Comparison of ENCODE assay signal across 17 cellular contexts in the genomic region with DNA sequence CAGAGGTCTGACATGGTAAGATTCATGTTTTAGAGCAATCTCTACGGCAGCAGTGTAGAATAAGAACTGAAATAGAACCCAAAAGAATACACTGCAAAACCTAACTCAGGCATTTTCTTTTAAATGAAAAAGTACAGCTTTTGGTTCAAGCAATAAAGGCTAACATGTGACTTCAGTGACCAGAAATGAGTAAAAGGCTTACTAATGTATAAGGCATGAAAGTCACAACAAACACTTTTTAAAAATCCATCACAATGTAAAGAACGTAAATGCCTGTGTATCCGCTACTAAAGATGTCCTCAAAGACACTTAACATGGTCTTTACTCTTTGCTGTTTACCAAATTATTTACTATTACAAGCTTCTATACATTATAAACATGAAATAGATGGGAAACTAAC. TPM values are rescaled to one million over a fixed set of nuclear protein-coding genes. Genes with fewer than 3 reads are reported as not detected.
A peak's percentile ranks its signal among the peaks of the same experiment; 100 is the strongest.
DNase-seq lines count a peak whose midpoint lies in the region; ATAC-seq and TF ChIP-seq lines count a peak whose summit lies in the region.
"Had no signal": no experiment of that assay in that cellular context is flagged by ENCODE, and none has a peak within 500 bp of the region (broad histone marks: within the 10 kb centered on the region; RNA-seq: fewer than 3 reads in every experiment).

No MANE protein-coding gene starts in this region.

- H4K91ac ChIP-seq in IMR-90 (ENCODE audit: insufficient read depth, low read depth, low read length): peak overlapping the region; percentile 77; the same call in 1 of the 2 replicates
- H4K91ac ChIP-seq in mesenchymal stem cell (ENCODE audit: low read length): no peak overlapping the region

- H3K36me3 ChIP-seq in IMR-90 (ENCODE audit: control insufficient read depth, insufficient read depth, low read length): peaks cover 29% of the 10 kb centered on the region
- H3K36me3 ChIP-seq in mesenchymal stem cell (ENCODE audit: control insufficient read depth in 1 of 2, insufficient read depth in 2 of 2, low read depth in 1 of 2, low read length in 2 of 2): peaks cover 9 to 91% of the 10 kb centered on the region in 2 experiments
- peaks cover 0 to 34% (median 11%) of the 10 kb centered on the region in 3 experiments for H3K36me3 ChIP-seq in naive thymus-derived CD4-positive, alpha-beta T cell (ENCODE audit: control insufficient read depth in 2 of 3, insufficient read depth in 3 of 3, low read length in 3 of 3)

- H2BK15ac ChIP-seq in IMR-90 (ENCODE audit: low read depth, low read length) (peak overlapping the region; percentile 79; the same call in 2 of the 3 replicates), mesenchymal stem cell (ENCODE audit: low read depth, poor library complexity, severe bottlenecking) (no peak overlapping the region)

- H3K4ac ChIP-seq in IMR-90 (ENCODE audit: low read depth, low read length) (peak overlapping the region; percentile 93), mesenchymal stem cell (ENCODE audit: low read depth in 1 of 2, low read length in 2 of 2) (no peak overlapping the region)

- H2BK20ac ChIP-seq in IMR-90 (ENCODE audit: low read depth, low read length): peak overlapping the region; percentile 92; the same call in 1 of the 2 replicates

- BruUV-seq in IMR-90 (replicated peaks; lab: Mats Ljungman, UMichigan): no TSS peak

- H2AK5ac ChIP-seq in IMR-90 (ENCODE audit: low read depth, low read length): peak overlapping the region; percentile 90
- H2AK5ac ChIP-seq in mesenchymal stem cell (ENCODE audit: low read length, severe bottlenecking): no peak overlapping the region

- H2AFZ ChIP-seq in IMR-90 (replicated peaks; ENCODE audit: low read length, poor library complexity): no peak overlapping the region
- no peak overlapping the region for H2AFZ ChIP-seq in mesenchymal stem cell (ENCODE audit: low read depth, low read length)
- H2AFZ ChIP-seq: GM23338 had no signal

- no peak for TF ChIP-seq CTCF in IMR-90 (conservative IDR thresholded peaks at IDR 0.05; ENCODE audit: low read depth, low read length)
- no peak for TF ChIP-seq CTCF in dorsolateral prefrontal cortex (IDR thresholded peaks at IDR 0.05 in 54 of 56, conservative IDR thresholded peaks at IDR 0.05 in 2 of 56; ENCODE audit: low read depth in 1 of 56, partially characterized antibody in 56 of 56)

- TF ChIP-seq POLR2A in IMR-90 (IDR thresholded peaks at IDR 0.05; ENCODE audit: low read depth, low read length): no peak

- peak overlapping the region; percentile 78; the same call in 1 of the 2 replicates for H3K27ac ChIP-seq in IMR-90 (ENCODE audit: insufficient read depth, low read length)
- H3K27ac ChIP-seq in mesenchymal stem cell (ENCODE audit: low read length, poor library complexity, severe bottlenecking): no peak overlapping the region
- no peak overlapping the region for H3K27ac ChIP-seq in substantia nigra (ENCODE audit: low read depth, low read length, poor library complexity, severe bottlenecking)
- H3K27ac ChIP-seq in dorsolateral prefrontal cortex: no peak overlapping the region
- H3K27ac ChIP-seq in naive thymus-derived CD4-positive, alpha-beta T cell (ENCODE audit: low read depth, low read length): no peak overlapping the region
- H3K27ac ChIP-seq: BLaER1 had no signal

- H3K18ac ChIP-seq in IMR-90 (ENCODE audit: low read depth, low read length): peak overlapping the region; percentile 94; the same call in 1 of the 2 replicates
- no peak overlapping the region for H3K18ac ChIP-seq in mesenchymal stem cell (ENCODE audit: low read depth in 1 of 2, low read length in 2 of 2)

- TF ChIP-seq RAD21 in IMR-90 (IDR thresholded peaks at IDR 0.05; ENCODE audit: low read length): no peak

- in situ Hi-C loops in IMR-90 (cut with MboI; ENCODE audit: low sequenced_read_pairs): no loop called here

- peaks cover 12 to 35% of the 10 kb centered on the region in 2 experiments for H3K79me1 ChIP-seq in IMR-90 (ENCODE audit: low read depth in 1 of 2, low read length in 2 of 2)
- peaks cover 24% of the 10 kb centered on the region for H3K79me1 ChIP-seq in mesenchymal stem cell (replicated peaks; ENCODE audit: low read length, poor library complexity, severe bottlenecking)

- H3K27me3 ChIP-seq in IMR-90 (ENCODE audit: control insufficient read depth, insufficient read depth, low read length) (no peaks in the 10 kb centered on the region), mesenchymal stem cell (ENCODE audit: control insufficient read depth in 1 of 2, insufficient read depth in 1 of 2, low read length in 2 of 2) (no peaks in the 10 kb centered on the region), dorsolateral prefrontal cortex (no peaks in the 10 kb centered on the region)
- no peaks in the 10 kb centered on the region for H3K27me3 ChIP-seq in naive thymus-derived CD4-positive, alpha-beta T cell (ENCODE audit: control insufficient read depth in 2 of 2, insufficient read depth in 2 of 2, low read length in 2 of 2)
- H3K27me3 ChIP-seq: BLaER1 had no signal

- H2BK12ac ChIP-seq in mesenchymal stem cell (ENCODE audit: low read length in 2 of 2): no peak overlapping the region

- H2BK5ac ChIP-seq in IMR-90 (ENCODE audit: low read depth, low read length, poor library complexity, severe bottlenecking) (peak overlapping the region; percentile 95), mesenchymal stem cell (ENCODE audit: low read depth, low read length, poor library complexity, severe bottlenecking) (no peak overlapping the region)

- no peak overlapping the region for H3K27ac Mint-ChIP-seq in naive thymus-derived CD4-positive, alpha-beta T cell
- H3K27ac Mint-ChIP-seq: GM23338 had no signal

- intact Hi-C loops in IMR-90 (cut with micrococcal nuclease): no loop called here
- intact Hi-C loops in dorsolateral prefrontal cortex (cut with DNase I): no loop called here
- intact Hi-C loops in naive thymus-derived CD4-positive, alpha-beta T cell (cut with micrococcal nuclease): no loop called here

- H3K4me3 ChIP-seq in IMR-90 (ENCODE audit: insufficient read depth, low read depth, low read length): no peak overlapping the region
- H3K4me3 ChIP-seq in mesenchymal stem cell (ENCODE audit: insufficient read depth in 1 of 2, low read depth in 1 of 2, low read length in 2 of 2): no peak overlapping the region
- H3K4me3 ChIP-seq in dorsolateral prefrontal cortex: no peak overlapping the region
- H3K4me3 ChIP-seq in naive thymus-derived CD4-positive, alpha-beta T cell (ENCODE audit: low read length): no peak overlapping the region
- H3K4me3 ChIP-seq: BLaER1, GM12878, GM23338 had no signal

- H3K9ac ChIP-seq in IMR-90 (ENCODE audit: low read depth, low read length) (0 out of 2 replicates have a peak overlapping the region, but pooled peaks have one; percentile 1), mesenchymal stem cell (ENCODE audit: low read length) (peak overlapping the region; percentile 2)
- H3K9ac ChIP-seq: BLaER1 had no signal

- peak; percentile 62 for ATAC-seq in IMR-90 (ENCODE audit: low read depth)
- ATAC-seq in naive thymus-derived CD4-positive, alpha-beta T cell: no peak
- ATAC-seq: GM12878, GM23338 had no signal

- H3K4me1 Mint-ChIP-seq in naive thymus-derived CD4-positive, alpha-beta T cell: no peaks in the 10 kb centered on the region
- H3K4me1 Mint-ChIP-seq: GM23338 had no signal

- H3K4me1 ChIP-seq in IMR-90 (ENCODE audit: control insufficient read depth, insufficient read depth, low read length) (peaks cover 12% of the 10 kb centered on the region), mesenchymal stem cell (ENCODE audit: control insufficient read depth, insufficient read depth, low read depth, low read length) (no peaks in the 10 kb centered on the region)
- H3K4me1 ChIP-seq in naive thymus-derived CD4-positive, alpha-beta T cell (ENCODE audit: control insufficient read depth in 2 of 2, insufficient read depth in 2 of 2, low read length in 2 of 2): no peaks in the 10 kb centered on the region
- H3K4me1 ChIP-seq: BLaER1, Caco-2 had no signal

- H3K4me2 ChIP-seq in IMR-90 (ENCODE audit: low read depth, low read length): peak overlapping the region; percentile 62; the same call in 1 of the 2 replicates
- H3K4me2 ChIP-seq in mesenchymal stem cell (ENCODE audit: low read length, poor library complexity, severe bottlenecking): no peak overlapping the region
- H3K4me2 ChIP-seq: BLaER1, GM23338 had no signal

- H2AK9ac ChIP-seq in IMR-90 (replicated peaks; ENCODE audit: low read depth, low read length, poor library complexity): no peak overlapping the region

- peak overlapping the region; percentile 71 for H4K5ac ChIP-seq in IMR-90 (ENCODE audit: low read depth, low read length)

- DNase-seq in EL: peak; percentile 24
- peak; percentile 68 for DNase-seq in IMR-90
- peak; percentile 33 for DNase-seq in dedifferentiated amniotic fluid mesenchymal stem cell (ENCODE audit: extremely low spot score)
- DNase-seq in mesenchymal stem cell: peak; percentile 20
- no peak for DNase-seq in substantia nigra (lab: John Stamatoyannopoulos, UW)
- DNase-seq in dorsolateral prefrontal cortex: no peak
- no peak for DNase-seq in activated CD8-positive, alpha-beta memory T cell treated with anti-CD3 and anti-CD28 coated beads, Interleukin-2, amount 50 U/mL, for 48 hours
- DNase-seq in naive thymus-derived CD4-positive, alpha-beta T cell: no peak
- DNase-seq: 8988T; AML-193; Caco-2; CD8-positive, alpha-beta memory T cell; DND-41; H7 had no signal

- peaks cover 3% of the 10 kb centered on the region for H3K9me1 ChIP-seq in IMR-90 (ENCODE audit: insufficient read depth, low read length)

- H3K23ac ChIP-seq in IMR-90 (ENCODE audit: low read depth, low read length): peak overlapping the region; percentile 90
- H3K23ac ChIP-seq in mesenchymal stem cell (ENCODE audit: low read length in 2 of 2): no peak overlapping the region

- H3K56ac ChIP-seq in IMR-90 (ENCODE audit: extremely low read depth, insufficient read depth, low read length): peak overlapping the region; percentile 59; the same call in 1 of the 2 replicates

- H4K8ac ChIP-seq in IMR-90 (ENCODE audit: low read depth in 2 of 2, low read length in 2 of 2): peak overlapping the region in 1 of 2 experiments; percentile 84; a peak in 2 of 4 replicates
- no peak overlapping the region for H4K8ac ChIP-seq in mesenchymal stem cell (ENCODE audit: low read length)

- H2BK120ac ChIP-seq in IMR-90 (ENCODE audit: low read depth, low read length) (peak overlapping the region; percentile 95), mesenchymal stem cell (ENCODE audit: low read depth, low read length) (no peak overlapping the region)

- H3K4me3 Mint-ChIP-seq in naive thymus-derived CD4-positive, alpha-beta T cell: no peak overlapping the region
- H3K4me3 Mint-ChIP-seq: CD8-positive, alpha-beta memory T cell; GM23338 had no signal

- dilution Hi-C loops in IMR-90 (cut with HindIII; ENCODE audit: low sequenced_read_pairs, unreplicated experiment): no loop called here

- peaks cover 4% of the 10 kb centered on the region; the same call in 1 of the 2 replicates for H4K20me1 ChIP-seq in IMR-90 (ENCODE audit: insufficient read depth, low read length)

- no peaks in the 10 kb centered on the region for H3K27me3 Mint-ChIP-seq in naive thymus-derived CD4-positive, alpha-beta T cell
- H3K27me3 Mint-ChIP-seq: CD8-positive, alpha-beta memory T cell had no signal

- H3K9me3 ChIP-seq in IMR-90 (ENCODE audit: control insufficient read depth, insufficient read depth, low read length) (no peaks in the 10 kb centered on the region), mesenchymal stem cell (ENCODE audit: control insufficient read depth, low read length) (no peaks in the 10 kb centered on the region)
- H3K9me3 ChIP-seq in naive thymus-derived CD4-positive, alpha-beta T cell (ENCODE audit: control insufficient read depth in 2 of 3, low read length in 3 of 3): no peaks in the 10 kb centered on the region
- H3K9me3 ChIP-seq: BLaER1, Caco-2 had no signal

- POLR2A ChIA-PET in IMR-90 (lab: Charles Lee; ENCODE audit: unreplicated experiment): no interaction called here
- POLR2A ChIA-PET in naive thymus-derived CD4-positive, alpha-beta T cell (lab: Charles Lee): no interaction called here

- H3K14ac ChIP-seq in IMR-90 (replicated peaks; ENCODE audit: low read depth, low read length) (peak overlapping the region; percentile 91), mesenchymal stem cell (ENCODE audit: low read length in 2 of 2) (no peak overlapping the region)

- peaks cover 3 to 49% (median 11%) of the 10 kb centered on the region in 5 donors for H3K36me3 Mint-ChIP-seq in naive thymus-derived CD4-positive, alpha-beta T cell

- CTCF ChIA-PET in IMR-90 (lab: Yijun Ruan, JAX): interaction anchor here (0.9 to 1.1 kb wide), 2 partner anchors 16 to 398 kb away, joined by 3 read pairs; no protein-coding TSS in a partner anchor
- CTCF ChIA-PET in naive thymus-derived CD4-positive, alpha-beta T cell (lab: Charles Lee): no interaction called here

- WGBS in IMR-90 (ENCODE audit: extremely low coverage in 2 of 2, insufficient read length in 1 of 2), 2 experiments: no CpG with 5 or more reads among the region's 3 CpGs
- 83% methylated on average over 3 of the region's 3 CpGs for WGBS in mesenchymal stem cell

- no peaks in the 10 kb centered on the region for H3K9me3 Mint-ChIP-seq in naive thymus-derived CD4-positive, alpha-beta T cell
- H3K9me3 Mint-ChIP-seq: CD8-positive, alpha-beta memory T cell; GM23338 had no signal

RNA-seq across cellular contexts. Expression of a gene that starts 16.6 kb away (rescaled TPM):
- total RNA-seq in IMR-90 (2012; rRNA removed) (17.6 and 18.3 TPM in 2 replicates), dorsolateral prefrontal cortex (10 to 100 TPM; 18.3 to 60.7 (median 38.5) TPM)
- polyA plus RNA-seq in IMR-90 (2012; rRNA removed): 6.8 and 10.2 TPM in 2 replicates
- 1.7 and 3.5 TPM in 2 replicates for polyA plus RNA-seq in IMR-90 (2012; cell fraction: cytosol; rRNA removed)
- 6.1 and 34.4 TPM in 2 replicates for polyA plus RNA-seq in IMR-90 (2012; cell fraction: nucleus; rRNA removed; ENCODE audit: low replicate concordance)
- polyA plus RNA-seq in mesenchymal stem cell (2013, experiment 1 of 2): 9.2 TPM
- polyA plus RNA-seq in mesenchymal stem cell (2013, experiment 2 of 2): 9.4 TPM
- total RNA-seq in naive thymus-derived CD4-positive, alpha-beta T cell: 10 to 100 TPM; 12.4 to 18.4 (median 17.9) TPM
- 1 to 10 TPM; 2.6 to 3.5 TPM for polyA plus RNA-seq in naive thymus-derived CD4-positive, alpha-beta T cell

RNA-seq across cellular contexts. Expression of a gene that starts 16.9 kb away (rescaled TPM):
- 45.0 and 174 TPM in 2 replicates for total RNA-seq in IMR-90 (2012; rRNA removed)
- 494 and 518 TPM in 2 replicates for polyA plus RNA-seq in IMR-90 (2012; rRNA removed)
- polyA plus RNA-seq in IMR-90 (2012; cell fraction: cytosol; rRNA removed): 496 and 532 TPM in 2 replicates
- polyA plus RNA-seq in IMR-90 (2012; cell fraction: nucleus; rRNA removed; ENCODE audit: low replicate concordance): 127 and 204 TPM in 2 replicates
- polyA plus RNA-seq in mesenchymal stem cell (2013, experiment 1 of 2): 162 TPM
- polyA plus RNA-seq in mesenchymal stem cell (2013, experiment 2 of 2): 181 TPM
- total RNA-seq in dorsolateral prefrontal cortex: 10 to 100 TPM; 12.2 to 33.5 (median 20.5) TPM
- total RNA-seq in naive thymus-derived CD4-positive, alpha-beta T cell: 10 to 100 TPM; 14.3 to 70.3 (median 18.5) TPM
- polyA plus RNA-seq in naive thymus-derived CD4-positive, alpha-beta T cell: 10 to 100 TPM; 65.1 to 89.7 TPM

RNA-seq across cellular contexts. Expression of a gene that starts 27.5 kb away (rescaled TPM):
- total RNA-seq in IMR-90 (2012; rRNA removed) (5.6 and 8.1 TPM in 2 replicates), dorsolateral prefrontal cortex (10 to 100 TPM; 12.7 to 38.2 (median 22.1) TPM)
- polyA plus RNA-seq in IMR-90 (2012; rRNA removed): 11.6 and 13.9 TPM in 2 replicates
- polyA plus RNA-seq in IMR-90 (2012; cell fraction: cytosol; rRNA removed): 2.4 and 9.5 TPM in 2 replicates
- polyA plus RNA-seq in IMR-90 (2012; cell fraction: nucleus; rRNA removed; ENCODE audit: low replicate concordance): 0.83 and 9.7 TPM in 2 replicates
- polyA plus RNA-seq in mesenchymal stem cell (2013, experiment 1 of 2): 58.4 TPM
- polyA plus RNA-seq in mesenchymal stem cell (2013, experiment 2 of 2): 61.3 TPM
- 10 to 100 TPM; 21.4 to 41.2 (median 28.2) TPM for total RNA-seq in naive thymus-derived CD4-positive, alpha-beta T cell
- polyA plus RNA-seq in naive thymus-derived CD4-positive, alpha-beta T cell: 10 to 100 TPM; 24.0 to 26.7 TPM

RNA-seq across cellular contexts. Expression of a gene that starts 27.6 kb away (rescaled TPM):
- total RNA-seq in IMR-90 (2012; rRNA removed) (0.18 and 0.28 TPM in 2 replicates), dorsolateral prefrontal cortex (10 to 100 TPM in 1 of 120 experiments, 1 to 10 TPM in 119; 3.4 to 10.7 (median 6.9) TPM)
- polyA plus RNA-seq in IMR-90 (2012; rRNA removed): 1.8 and 2.9 TPM in 2 replicates
- 1.8 and 2.8 TPM in 2 replicates for polyA plus RNA-seq in IMR-90 (2012; cell fraction: cytosol; rRNA removed)
- 1.4 and 1.8 TPM in 2 replicates for polyA plus RNA-seq in IMR-90 (2012; cell fraction: nucleus; rRNA removed; ENCODE audit: low replicate concordance)
- 2.1 TPM for polyA plus RNA-seq in mesenchymal stem cell (2013, experiment 1 of 2)
- polyA plus RNA-seq in mesenchymal stem cell (2013, experiment 2 of 2): 1.9 TPM
- 1 to 10 TPM; 1.9 to 6.1 (median 1.9) TPM for total RNA-seq in naive thymus-derived CD4-positive, alpha-beta T cell
- 1 to 10 TPM; 6.1 to 9.5 TPM for polyA plus RNA-seq in naive thymus-derived CD4-positive, alpha-beta T cell

Comparison
In these comparisons a context has a peak if more than half of its experiments do, and no peak if none do; other contexts are left out.
1. DNase-seq: peak in EL (single experiment), IMR-90 (single experiment), dedifferentiated amniotic fluid mesenchymal stem cell (single experiment) and mesenchymal stem cell (single experiment); none in substantia nigra (0 of 49), dorsolateral prefrontal cortex (0 of 10), activated CD8-positive, alpha-beta memory T cell treated with anti-CD3 and anti-CD28 coated beads, Interleukin-2, amount 50 U/mL, for 48 hours (single experiment) and naive thymus-derived CD4-positive, alpha-beta T cell (0 of 9).